Comparison of ENCODE assay signal across 24 cellular contexts in genomic region chr12:21713138-21713537, GRCh38.
"Had no signal": no experiment of that assay in that cellular context is flagged by ENCODE, and none has a peak within 500 bp of the region (broad histone marks: within the 10 kb centered on the region; RNA-seq: fewer than 3 reads in every experiment).

No MANE protein-coding gene starts in this region.

- H3K27ac ChIP-seq: colonic mucosa, epithelial cell of prostate, esophagus squamous epithelium, lower lobe of right lung had no signal

- H3K9me3 ChIP-seq: colonic mucosa, esophagus squamous epithelium, gastrocnemius medialis, heart right ventricle, lower lobe of right lung, mucosa of descending colon had no signal

- H3K4me1 ChIP-seq: colonic mucosa, lower lobe of right lung had no signal

- DNase-seq: colonic mucosa; cortex of kidney; effector CD8-positive, alpha-beta T cell; effector memory CD8-positive, alpha-beta T cell; endodermal cell; erythroblast; esophagus squamous epithelium; foreskin fibroblast; foreskin melanocyte; gastrocnemius medialis; heart right ventricle; hippocampal formation; islet precursor cell; kidney; kidney glomerular epithelial cell; left colon; left ventricle myocardium superior; lower lobe of right lung; mesenchymal stem cell; mucosa of descending colon; naive B cell had no signal

- H3K4me3 ChIP-seq: colonic mucosa, esophagus squamous epithelium, gastrocnemius medialis, heart right ventricle, lower lobe of right lung, mucosa of descending colon had no signal

- ATAC-seq: effector memory CD8-positive, alpha-beta T cell; esophagus mucosa; gastrocnemius medialis; heart right ventricle; left colon; left lobe of liver; left ventricle myocardium superior; lower lobe of right lung; mucosa of descending colon had no signal

- H3K27me3 ChIP-seq: colonic mucosa, esophagus squamous epithelium, gastrocnemius medialis, heart right ventricle had no signal

- H3K36me3 ChIP-seq: colonic mucosa, esophagus squamous epithelium, gastrocnemius medialis, heart right ventricle, lower lobe of right lung had no signal
